ENCODE assay signal across 6 cellular contexts in genomic region chr22:42917358-42917757, GRCh38.
A peak's percentile ranks its signal among the peaks of the same experiment; 100 is the strongest.
DNase-seq lines count a peak whose midpoint lies in the region; ATAC-seq, FAIRE-seq and TF ChIP-seq lines count a peak whose summit lies in the region.
"Not testable (repeated sequence)": the region's sequence is repeated elsewhere in the genome, so short reads cannot be mapped to it uniquely, and the experiment has no call there.

No MANE protein-coding gene starts in this region.

- not testable (repeated sequence) for H3K4me3 Mint-ChIP-seq in HFFc6

- peaks cover 31% of the 10 kb centered on the region for H3K4me1 Mint-ChIP-seq in HFFc6 (ENCODE audit: low read depth)

- TF ChIP-seq EP300 in K562 (IDR thresholded peaks at IDR 0.05; ENCODE audit: low read length), result not testable (repeated sequence)

- DNase-seq in HFFc6; K562 (ENCODE audit: extremely low read depth in 1 of 4, low spot score in 3 of 4); breast epithelium (ENCODE audit: low spot score in 2 of 2); hepatocyte (ENCODE audit: low spot score): not testable (repeated sequence)
- peak; percentile 19 for DNase-seq in osteoblast (ENCODE audit: insufficient read length, low spot score, missing footprints)
- DNase-seq in spleen, result peak; percentile 17

- H3K9me2 ChIP-seq in hepatocyte (replicated peaks; ENCODE audit: insufficient read depth), result not testable (repeated sequence)

- POLR2A ChIA-PET in K562 (lab: Yijun Ruan, JAX), result not testable (repeated sequence)

- not testable (repeated sequence) for H3K9me1 ChIP-seq in K562 (ENCODE audit: control insufficient read depth, insufficient read depth, low read length)

- H3K9ac ChIP-seq in K562 (ENCODE audit: insufficient read depth in 1 of 2, low read depth in 2 of 2, low read length in 2 of 2), result not testable (repeated sequence)

- H3K36me3 ChIP-seq in K562 (ENCODE audit: control insufficient read depth, insufficient read depth, low read length); breast epithelium; hepatocyte (replicated peaks; ENCODE audit: insufficient read depth, low read depth); osteoblast (ENCODE audit: insufficient read depth, low read length); spleen: not testable (repeated sequence)

- H4K20me1 ChIP-seq in K562 (replicated peaks; ENCODE audit: control insufficient read depth, insufficient read depth, low read length), result peaks cover 47% of the 10 kb centered on the region
- peaks cover 58% of the 10 kb centered on the region for H4K20me1 ChIP-seq in hepatocyte (ENCODE audit: insufficient read depth, poor library complexity, severe bottlenecking)
- peaks cover 33% of the 10 kb centered on the region for H4K20me1 ChIP-seq in osteoblast (ENCODE audit: insufficient read depth, low read length)

- FAIRE-seq in K562 (lab: Jason Lieb, UNC), result not testable (repeated sequence)

- not testable (repeated sequence) for H3K9me3 Mint-ChIP-seq in HFFc6

- WGBS in K562 (ENCODE audit: insufficient coverage, low coverage, missing lambda C conversion rate), result 93% methylated on average over 4 of the region's 6 CpGs
- over 99% methylated on average over 6 of the region's 6 CpGs for WGBS in hepatocyte (ENCODE audit: low lambda C conversion rate, missing lambda C conversion rate)
- 92 to 99% (median 98%) methylated on average over 6 of the region's 6 CpGs for WGBS in spleen, 5 donors

- H3K4me1 ChIP-seq in K562 (replicated peaks in 1 of 2; ENCODE audit: control insufficient read depth in 2 of 2, insufficient read depth in 2 of 2, low read length in 2 of 2); breast epithelium: not testable (repeated sequence)
- H3K4me1 ChIP-seq in hepatocyte (ENCODE audit: insufficient read depth) (peaks cover 36% of the 10 kb centered on the region), osteoblast (ENCODE audit: insufficient read depth, low read length) (peaks cover 30% of the 10 kb centered on the region), spleen (peaks cover 4 to 93% (median 37%) of the 10 kb centered on the region in 6 donors)

- H3K27ac Mint-ChIP-seq in HFFc6, result 0 out of 2 replicates have a peak overlapping the region, but pooled peaks have one; percentile 21

- H3K36me3 Mint-ChIP-seq in HFFc6 (ENCODE audit: low read depth), result not testable (repeated sequence)

- TF ChIP-seq CTCF in HFFc6 (IDR thresholded peaks at IDR 0.05); K562 (IDR thresholded peaks at IDR 0.05 in 2 of 3, conservative IDR thresholded peaks at IDR 0.05 in 1 of 3; ENCODE audit: insufficient read depth in 2 of 3, low read depth in 1 of 3, low read length in 3 of 3); breast epithelium (IDR thresholded peaks at IDR 0.05); hepatocyte (IDR thresholded peaks at IDR 0.05; ENCODE audit: poor library complexity); osteoblast (IDR thresholded peaks at IDR 0.05; ENCODE audit: extremely low read depth, low read depth, low read length); spleen (IDR thresholded peaks at IDR 0.05 in 8 of 11, conservative IDR thresholded peaks at IDR 0.05 in 3 of 11): not testable (repeated sequence)

- not testable (repeated sequence) for H3K27me3 ChIP-seq in K562 (ENCODE audit: control insufficient read depth in 2 of 2, insufficient read depth in 2 of 2, low read length in 2 of 2); breast epithelium; hepatocyte; osteoblast (ENCODE audit: insufficient read depth, low read length); spleen (replicated peaks in 1 of 7)

- not testable (repeated sequence) for H3K4me3 ChIP-seq in K562; breast epithelium; hepatocyte; osteoblast (ENCODE audit: insufficient read depth, low read length); spleen

- H3K79me2 ChIP-seq in K562 (ENCODE audit: control insufficient read depth, insufficient read depth, low read length) (peaks cover 24% of the 10 kb centered on the region), hepatocyte (peaks cover 94% of the 10 kb centered on the region), osteoblast (ENCODE audit: insufficient read depth, low read length) (peaks cover 84% of the 10 kb centered on the region)

- intact Hi-C loops in K562 (cut with micrococcal nuclease); breast epithelium (cut with DNase I; ENCODE audit: low total_unique reads); spleen (cut with DNase I; ENCODE audit: low total_unique reads): not testable (repeated sequence)

- not testable (repeated sequence) for BruUV-seq in K562 (replicated peaks; lab: Mats Ljungman, UMichigan)

- H3K9me3 ChIP-seq in K562 (replicated peaks; ENCODE audit: control insufficient read depth, insufficient read depth, low read depth, low read length); breast epithelium; hepatocyte (ENCODE audit: low read depth); osteoblast (ENCODE audit: low read depth, low read length); spleen: not testable (repeated sequence)

- not testable (repeated sequence) for ATAC-seq in K562

- CTCF ChIA-PET in K562 (lab: Yijun Ruan, JAX; ENCODE audit: low intra/inter-chr PET ratio), result not testable (repeated sequence)

- H2AFZ ChIP-seq in K562 (ENCODE audit: low read depth, low read length); hepatocyte; osteoblast (ENCODE audit: low read length): not testable (repeated sequence)

- not testable (repeated sequence) for H3K27me3 Mint-ChIP-seq in HFFc6 (ENCODE audit: insufficient read depth)

- in situ Hi-C loops in K562 (cut with MboI), result not testable (repeated sequence)

- not testable (repeated sequence) for H3K27ac ChIP-seq in K562 (ENCODE audit: extremely low read depth, low read depth, low read length); osteoblast (ENCODE audit: low read depth, low read length); spleen
- peak overlapping the region; percentile 64 to 65 for H3K27ac ChIP-seq in breast epithelium
- H3K27ac ChIP-seq in hepatocyte, result peak overlapping the region; percentile 17

- TF ChIP-seq RAD21 in K562 (CRISPR knock-in tag; conservative IDR thresholded peaks at IDR 0.05 in 1 of 2, IDR thresholded peaks at IDR 0.05 in 1 of 2), result not testable (repeated sequence)

- TF ChIP-seq POLR2A in K562 (conservative IDR thresholded peaks at IDR 0.05); breast epithelium (IDR thresholded peaks at IDR 0.05); spleen (IDR thresholded peaks at IDR 0.05): not testable (repeated sequence)

- not testable (repeated sequence) for H3K4me2 ChIP-seq in K562 (ENCODE audit: insufficient read depth, low read length); hepatocyte; osteoblast (ENCODE audit: insufficient read depth, low read length)

TF ChIP-seq in K562, 482 proteins besides CTCF, POLR2A, EP300 and RAD21:
- TF ChIP-seq ZNF121 (CRISPR knock-in tag; conservative IDR thresholded peaks at IDR 0.05), result peak; percentile 36
